Comparison of ENCODE assay signal across 1 cellular context in genomic region chr11:88704505-88704904, GRCh38.
A peak's percentile ranks its signal among the peaks of the same experiment; 100 is the strongest.
TF ChIP-seq lines count a peak whose summit lies in the region.

No MANE protein-coding gene starts in this region.

TF ChIP-seq in HCT116, 20 proteins besides CTCF, POLR2A, EP300 and RAD21:
- TF ChIP-seq REST (IDR thresholded peaks at IDR 0.05; ENCODE audit: low read depth) (peak; percentile 66), ZBTB33 (IDR thresholded peaks at IDR 0.05; ENCODE audit: extremely low read depth, insufficient replicate concordance, low read length) (no peak)
